ENCODE assay signal across 15 cellular contexts in genomic region chr20:32157611-32158010, GRCh38.
"Had no signal": no experiment of that assay in that cellular context is flagged by ENCODE, and none has a peak within 500 bp of the region (broad histone marks: within the 10 kb centered on the region; RNA-seq: fewer than 3 reads in every experiment).

No MANE protein-coding gene starts in this region.

- H3K27ac Mint-ChIP-seq: activated CD4-positive, alpha-beta T cell treated with anti-CD3 and anti-CD28 coated beads for 36 hours; stimulated activated naive CD8-positive, alpha-beta T cell treated with anti-CD3 and anti-CD28 coated beads, Interleukin-15, Interleukin-2, amounts not matched to agents 100 ng/mL and 50 ng/mL, for 24 hours; T-helper 1 cell treated with Interleukin-12 subunit alpha and Interleukin-12 subunit beta and Interleukin-4 antibody, amounts not matched to agents 30 μg/mL and 1 μg/mL, for 36 hours had no signal

- H3K4me3 ChIP-seq: cardiac muscle cell, esophagus muscularis mucosa, hepatocyte, left lung, skin epidermis had no signal

- H2AFZ ChIP-seq: hepatocyte had no signal

- H3K9me3 Mint-ChIP-seq: activated CD4-positive, alpha-beta memory T cell treated with anti-CD3 and anti-CD28 coated beads for 36 hours; naive thymus-derived CD8-positive, alpha-beta T cell; stimulated activated naive CD8-positive, alpha-beta T cell treated with anti-CD3 and anti-CD28 coated beads, Interleukin-15, Interleukin-2, amounts not matched to agents 100 ng/mL and 50 ng/mL, for 24 hours; T-helper 1 cell treated with Interleukin-12 subunit alpha and Interleukin-12 subunit beta and Interleukin-4 antibody, amounts not matched to agents 30 μg/mL and 1 μg/mL, for 36 hours had no signal

- DNase-seq: activated CD4-positive, alpha-beta memory T cell treated with anti-CD3 and anti-CD28 coated beads for 36 hours; activated CD4-positive, alpha-beta T cell treated with anti-CD3 and anti-CD28 coated beads for 36 hours; activated naive CD4-positive, alpha-beta T cell; kidney; left lung; naive thymus-derived CD8-positive, alpha-beta T cell; stimulated activated CD4-positive, alpha-beta T cell treated with anti-CD3 and anti-CD28 coated beads, Interleukin-4, amount 100 ng/mL, for 4 hours; stimulated activated CD8-positive, alpha-beta memory T cell treated with anti-CD3 and anti-CD28 coated beads, Interleukin-4, amount 100 ng/mL, for 48 hours; WERI-Rb-1 had no signal

- ATAC-seq: activated CD4-positive, alpha-beta T cell treated with anti-CD3 and anti-CD28 coated beads for 36 hours; left lung; naive thymus-derived CD8-positive, alpha-beta T cell had no signal

- H3K27ac ChIP-seq: cardiac muscle cell, esophagus muscularis mucosa, hepatocyte, left lung, skin epidermis, WERI-Rb-1 had no signal

- H3K4me2 ChIP-seq: hepatocyte had no signal

- H3K27me3 ChIP-seq: cardiac muscle cell, esophagus muscularis mucosa, hepatocyte, left lung had no signal

- H3K27me3 Mint-ChIP-seq: activated CD4-positive, alpha-beta memory T cell treated with anti-CD3 and anti-CD28 coated beads for 36 hours; activated CD4-positive, alpha-beta T cell treated with anti-CD3 and anti-CD28 coated beads for 36 hours; naive thymus-derived CD8-positive, alpha-beta T cell; stimulated activated naive CD8-positive, alpha-beta T cell treated with anti-CD3 and anti-CD28 coated beads, Interleukin-15, Interleukin-2, amounts not matched to agents 100 ng/mL and 50 ng/mL, for 24 hours had no signal

- H3K79me2 ChIP-seq: hepatocyte had no signal

- H3K9me3 ChIP-seq: esophagus muscularis mucosa, left lung had no signal

- H3K4me3 Mint-ChIP-seq: activated CD4-positive, alpha-beta memory T cell treated with anti-CD3 and anti-CD28 coated beads for 36 hours; activated CD4-positive, alpha-beta T cell treated with anti-CD3 and anti-CD28 coated beads for 36 hours; naive thymus-derived CD8-positive, alpha-beta T cell; stimulated activated naive CD8-positive, alpha-beta T cell treated with anti-CD3 and anti-CD28 coated beads, Interleukin-15, Interleukin-2, amounts not matched to agents 100 ng/mL and 50 ng/mL, for 24 hours; T-helper 1 cell treated with Interleukin-12 subunit alpha and Interleukin-12 subunit beta and Interleukin-4 antibody, amounts not matched to agents 30 μg/mL and 1 μg/mL, for 36 hours had no signal
